In the genomic region with DNA sequence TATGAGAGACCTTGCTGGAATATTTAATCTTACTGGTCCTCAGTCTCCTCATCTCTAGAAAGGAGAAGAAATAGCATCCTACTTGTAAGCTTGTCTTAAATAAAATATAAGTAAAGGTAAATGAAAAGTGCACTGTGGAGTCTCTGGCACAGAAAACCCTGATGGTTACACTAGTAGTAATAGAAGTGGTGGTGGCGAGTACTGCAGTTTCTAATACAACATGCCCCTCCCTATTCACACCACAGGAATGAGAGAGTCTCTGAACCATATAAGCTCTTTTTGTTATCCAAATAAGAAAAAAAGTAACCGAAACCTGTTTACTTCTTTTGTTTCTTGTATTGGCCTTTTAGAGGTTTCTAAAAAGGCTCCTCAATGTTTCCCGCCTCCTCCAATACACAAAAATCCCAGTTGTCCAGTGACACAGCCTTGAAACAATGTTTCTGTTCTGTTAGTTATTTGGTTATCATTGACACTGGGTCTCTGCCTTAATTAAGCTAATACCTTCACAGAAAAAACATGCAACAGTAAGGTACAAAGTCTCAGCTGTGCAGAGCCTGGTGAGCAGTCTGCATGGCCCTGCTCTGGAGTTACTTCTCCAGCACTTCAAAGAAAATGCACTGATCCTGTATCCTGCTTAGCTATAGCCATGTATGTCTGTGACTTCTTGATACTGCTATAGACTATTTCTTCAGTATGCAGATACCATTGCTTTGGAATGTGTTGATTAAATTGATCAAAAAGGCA, we compare ENCODE assay signal across 15 cellular contexts.
A peak's percentile ranks its signal among the peaks of the same experiment; 100 is the strongest.
DNase-seq lines count a peak whose midpoint lies in the region; ATAC-seq, FAIRE-seq and TF ChIP-seq lines count a peak whose summit lies in the region.
"Had no signal": no experiment of that assay in that cellular context is flagged by ENCODE, and none has a peak within 500 bp of the region (broad histone marks: within the 10 kb centered on the region; RNA-seq: fewer than 3 reads in every experiment).

No MANE protein-coding gene starts in this region.

- H3K36me3 Mint-ChIP-seq in neural crest cell (ENCODE audit: low read depth) = no peaks in the 10 kb centered on the region
- H3K36me3 Mint-ChIP-seq in naive thymus-derived CD4-positive, alpha-beta T cell = no peaks in the 10 kb centered on the region

- H3K27ac Mint-ChIP-seq in neural crest cell (ENCODE audit: unreplicated experiment) = no peak overlapping the region
- no peak overlapping the region for H3K27ac Mint-ChIP-seq in naive thymus-derived CD4-positive, alpha-beta T cell

- SMC1A ChIA-PET in GM12878 (lab: Charles Lee; ENCODE audit: uncharacterized antibody, unreplicated experiment) = interaction anchor here (1.2 kb wide), 1 partner anchor 10 kb away, joined by 5 read pairs; no protein-coding TSS in a partner anchor

- no peak overlapping the region for H2AFZ ChIP-seq in GM12878 (ENCODE audit: control insufficient read depth, low read depth, low read length)

- no peak overlapping the region for H3K27ac ChIP-seq in GM12878 (ENCODE audit: control insufficient read depth, insufficient read depth)
- no peak overlapping the region for H3K27ac ChIP-seq in naive thymus-derived CD4-positive, alpha-beta T cell (ENCODE audit: low read depth, low read length)
- H3K27ac ChIP-seq: vagina had no signal

- no peaks in the 10 kb centered on the region for H3K36me3 ChIP-seq in GM12878 (ENCODE audit: control insufficient read depth in 2 of 2, insufficient read depth in 2 of 2, low read length in 1 of 2)
- H3K36me3 ChIP-seq in naive thymus-derived CD4-positive, alpha-beta T cell (ENCODE audit: control insufficient read depth in 2 of 3, insufficient read depth in 3 of 3, low read length in 3 of 3) = no peaks in the 10 kb centered on the region
- H3K36me3 ChIP-seq: vagina had no signal

- H3K9me3 Mint-ChIP-seq in neural crest cell = peaks cover 2% of the 10 kb centered on the region
- peaks cover 0 to 4% (median 0%) of the 10 kb centered on the region in 11 donors for H3K9me3 Mint-ChIP-seq in naive thymus-derived CD4-positive, alpha-beta T cell

- H3K9me3 ChIP-seq in GM12878 (replicated peaks; ENCODE audit: control insufficient read depth, insufficient read depth, low read length) = no peaks in the 10 kb centered on the region
- no peaks in the 10 kb centered on the region for H3K9me3 ChIP-seq in naive thymus-derived CD4-positive, alpha-beta T cell (ENCODE audit: control insufficient read depth in 2 of 3, low read length in 3 of 3)
- H3K9me3 ChIP-seq: mucosa of descending colon, vagina had no signal

- no peaks in the 10 kb centered on the region for H3K4me1 ChIP-seq in GM12878 (ENCODE audit: control insufficient read depth, insufficient read depth, low read length)
- no peaks in the 10 kb centered on the region for H3K4me1 ChIP-seq in naive thymus-derived CD4-positive, alpha-beta T cell (ENCODE audit: control insufficient read depth in 2 of 2, insufficient read depth in 2 of 2, low read length in 2 of 2)
- H3K4me1 ChIP-seq: vagina had no signal

- no peak for TF ChIP-seq RAD21 in GM12878 (IDR thresholded peaks at IDR 0.05; ENCODE audit: insufficient read depth, low read depth, low read length)

- RAD21 ChIA-PET in GM12878 (lab: Charles Lee; ENCODE audit: unreplicated experiment) = no interaction called here

- BruUV-seq in GM12878 (replicated peaks; lab: Mats Ljungman, UMichigan) = no TSS peak

- no peak for DNase-seq in GM12878 (ENCODE audit: low read depth, low spot score)
- DNase-seq in neural crest cell (ENCODE audit: low read depth, low spot score) = no peak
- DNase-seq in anterior cingulate cortex (lab: John Stamatoyannopoulos, UW) = no peak
- no peak for DNase-seq in GM12891 (ENCODE audit: insufficient read length, low spot score)
- no peak for DNase-seq in naive thymus-derived CD4-positive, alpha-beta T cell
- DNase-seq: effector memory CD4-positive, alpha-beta T cell; mucosa of descending colon; NCI-H187 treated with DMSO at 0.1 percent for 48 hours; RPMI8226 had no signal

- H3K4me1 Mint-ChIP-seq in neural crest cell = no peaks in the 10 kb centered on the region
- H3K4me1 Mint-ChIP-seq in naive thymus-derived CD4-positive, alpha-beta T cell = no peaks in the 10 kb centered on the region

- FAIRE-seq in GM12878 (lab: Jason Lieb, UNC) (no peak), GM12891 (lab: Jason Lieb, UNC) (no peak)
- FAIRE-seq: TTC549 had no signal

- TF ChIP-seq POLR2A in GM12878 (IDR thresholded peaks at IDR 0.05; ENCODE audit: low read depth, low read length) (no peak), GM12891 (IDR thresholded peaks at IDR 0.05; ENCODE audit: low read depth, low read length) (no peak)

- no peak for TF ChIP-seq EP300 in GM12878 (IDR thresholded peaks at IDR 0.05; ENCODE audit: borderline replicate concordance in 1 of 2, control insufficient read depth in 1 of 2, low read depth in 2 of 2, low read length in 2 of 2)

- POLR2A ChIA-PET in GM12878 (lab: Charles Lee) = no interaction called here
- POLR2A ChIA-PET in naive thymus-derived CD4-positive, alpha-beta T cell (lab: Charles Lee) = no interaction called here

- intact Hi-C loops in GM12878 (cut with micrococcal nuclease; ENCODE audit: unreplicated experiment) = no loop called here
- intact Hi-C loops in naive thymus-derived CD4-positive, alpha-beta T cell (cut with micrococcal nuclease) = no loop called here

- TF ChIP-seq CTCF in GM12878 (IDR thresholded peaks at IDR 0.05 in 2 of 3, conservative IDR thresholded peaks at IDR 0.05 in 1 of 3; ENCODE audit: control insufficient read depth in 2 of 3, extremely low read depth in 1 of 3, insufficient read depth in 1 of 3, low read depth in 3 of 3, low read length in 3 of 3) (no peak), neural crest cell (conservative IDR thresholded peaks at IDR 0.05) (peak; percentile 35)

- in situ Hi-C loops in GM12878 (cut with MboI) = no loop called here

- no peak overlapping the region for H3K4me3 ChIP-seq in GM12878
- H3K4me3 ChIP-seq in naive thymus-derived CD4-positive, alpha-beta T cell (ENCODE audit: low read length) = no peak overlapping the region
- H3K4me3 ChIP-seq: mucosa of descending colon, smooth muscle cell, vagina had no signal

- ATAC-seq in GM19351 (IDR thresholded peaks at IDR 0.05; ENCODE audit: unreplicated experiment) (peak; percentile 85), HG03095 (IDR thresholded peaks at IDR 0.05; ENCODE audit: unreplicated experiment) (peak; percentile 73), GM12878 (peak; percentile 82), GM18861 (IDR thresholded peaks at IDR 0.05; ENCODE audit: unreplicated experiment) (no peak)
- no peak for ATAC-seq in naive thymus-derived CD4-positive, alpha-beta T cell
- ATAC-seq: mucosa of descending colon had no signal

- no peak overlapping the region for H3K4me3 Mint-ChIP-seq in neural crest cell
- no peak overlapping the region for H3K4me3 Mint-ChIP-seq in naive thymus-derived CD4-positive, alpha-beta T cell

- no peaks in the 10 kb centered on the region for H3K27me3 ChIP-seq in GM12878 (replicated peaks in 1 of 2; ENCODE audit: control insufficient read depth in 2 of 2, insufficient read depth in 2 of 2, low read length in 1 of 2)
- H3K27me3 ChIP-seq in naive thymus-derived CD4-positive, alpha-beta T cell (ENCODE audit: control insufficient read depth in 2 of 2, insufficient read depth in 2 of 2, low read length in 2 of 2) = no peaks in the 10 kb centered on the region
- H3K27me3 ChIP-seq: vagina had no signal

- H3K4me2 ChIP-seq in GM12878 (ENCODE audit: control insufficient read depth, insufficient read depth) = no peak overlapping the region
- H3K4me2 ChIP-seq: smooth muscle cell had no signal

- no peaks in the 10 kb centered on the region for H3K79me2 ChIP-seq in GM12878 (ENCODE audit: control insufficient read depth, insufficient read depth, low read length)

- H3K27me3 Mint-ChIP-seq in neural crest cell (ENCODE audit: low read depth) = no peaks in the 10 kb centered on the region
- peaks cover 0 to 18% (median 9%) of the 10 kb centered on the region in 5 donors for H3K27me3 Mint-ChIP-seq in naive thymus-derived CD4-positive, alpha-beta T cell

- CTCF ChIA-PET in GM12878 (lab: Yijun Ruan, JAX) = no interaction called here
- CTCF ChIA-PET in naive thymus-derived CD4-positive, alpha-beta T cell (lab: Charles Lee) = no interaction called here

- no peaks in the 10 kb centered on the region for H4K20me1 ChIP-seq in GM12878 (ENCODE audit: control insufficient read depth, insufficient read depth)

- 19% methylated on average over 3 of the region's 3 CpGs for WGBS in GM12878 (ENCODE audit: insufficient coverage, insufficient replicate concordance, low lambda C conversion rate, missing lambda C conversion rate)

- H3K9ac ChIP-seq in GM12878 (ENCODE audit: control insufficient read depth, insufficient read depth, low read length) = no peak overlapping the region

TF ChIP-seq in GM12878, 131 proteins besides CTCF, POLR2A, EP300 and RAD21 (continues in another document):
- TF ChIP-seq FOXK2 (IDR thresholded peaks at IDR 0.05) (no peak), HDAC2 (IDR thresholded peaks at IDR 0.05) (no peak)

TF ChIP-seq in GM12891, 5 proteins besides CTCF, POLR2A, EP300 and RAD21:
- no peak for TF ChIP-seq POLR2AphosphoS5 (IDR thresholded peaks at IDR 0.05; ENCODE audit: low read depth, low read length)
- no peak for TF ChIP-seq POU2F2 (IDR thresholded peaks at IDR 0.05; ENCODE audit: low read depth, low read length)
- TF ChIP-seq TAF1 (IDR thresholded peaks at IDR 0.05; ENCODE audit: low read depth, low read length) = no peak
- no peak for TF ChIP-seq PAX5 (IDR thresholded peaks at IDR 0.05; ENCODE audit: insufficient read depth, low read length, severe bottlenecking)
- TF ChIP-seq SPI1 (IDR thresholded peaks at IDR 0.05; ENCODE audit: low read depth, low read length) = no peak

Comparison
In these comparisons a context has a peak if more than half of its experiments do, and no peak if none do; other contexts are left out.
1. ATAC-seq: peak in GM19351 (single experiment), HG03095 (single experiment) and GM12878 (single experiment); none in GM18861 (single experiment) and naive thymus-derived CD4-positive, alpha-beta T cell (single experiment).